ENCODE assay signal across 1 cellular context in the genomic region with DNA sequence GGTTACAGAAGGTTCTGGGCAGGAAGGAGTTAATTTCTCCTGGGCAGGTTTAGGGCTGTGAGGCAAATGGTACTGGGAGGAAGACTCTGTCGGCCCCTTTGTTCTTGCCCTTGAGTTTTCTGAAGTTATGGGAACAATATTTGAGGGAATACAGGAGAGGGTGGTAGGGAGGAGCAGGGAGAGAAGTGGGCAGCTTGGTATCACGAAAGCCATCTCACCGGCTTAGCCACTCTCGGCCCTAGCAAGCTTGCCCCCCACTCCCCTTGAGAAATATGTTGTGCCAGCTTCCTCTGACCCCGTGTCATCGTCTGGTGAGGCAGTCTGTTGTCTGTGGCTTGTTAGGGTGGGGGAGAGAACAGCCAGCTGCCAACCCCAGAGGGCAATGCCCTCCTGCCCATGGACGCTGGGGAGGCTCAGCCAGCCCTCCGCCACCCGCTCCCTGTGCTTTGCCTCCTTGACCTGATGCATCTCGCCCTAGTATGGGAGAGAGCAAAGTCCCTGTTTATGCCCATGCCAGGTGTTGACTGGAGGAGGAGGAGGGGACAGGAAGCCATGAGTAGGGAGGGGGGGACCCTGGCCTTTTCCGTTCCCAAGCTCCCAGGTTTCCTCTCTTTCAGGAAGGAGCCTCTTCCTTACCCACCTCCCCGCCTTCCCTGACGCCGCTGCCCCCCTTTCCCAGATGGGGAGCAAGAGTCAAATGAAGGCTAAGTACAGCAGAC.
TF ChIP-seq lines count a peak whose summit lies in the region.

No MANE protein-coding gene starts in this region.

TF ChIP-seq in IMR-90, 13 proteins besides CTCF, POLR2A, EP300 and RAD21:
- TF ChIP-seq FOS (IDR thresholded peaks at IDR 0.05; ENCODE audit: low read depth, low read length) (no peak), SMC3 (IDR thresholded peaks at IDR 0.05; ENCODE audit: low read depth, low read length) (no peak), RFX5 (IDR thresholded peaks at IDR 0.05; ENCODE audit: low read depth, low read length) (no peak), MXI1 (IDR thresholded peaks at IDR 0.05; ENCODE audit: borderline replicate concordance, low read depth, low read length) (no peak), MAFK (IDR thresholded peaks at IDR 0.05; ENCODE audit: low read depth, low read length) (no peak), NFE2L2 (IDR thresholded peaks at IDR 0.05; ENCODE audit: low read depth, low read length) (no peak), RCOR1 (IDR thresholded peaks at IDR 0.05; ENCODE audit: insufficient replicate concordance, low read length) (no peak), CEBPB (IDR thresholded peaks at IDR 0.05; ENCODE audit: low read depth, low read length) (no peak), CHD1 (IDR thresholded peaks at IDR 0.05; ENCODE audit: low read depth, low read length) (no peak), BHLHE40 (IDR thresholded peaks at IDR 0.05; ENCODE audit: low read depth, low read length) (no peak), MAZ (IDR thresholded peaks at IDR 0.05; ENCODE audit: borderline replicate concordance, low read depth, low read length) (no peak), ELK1 (IDR thresholded peaks at IDR 0.05; ENCODE audit: borderline replicate concordance, low read depth, low read length) (no peak)
- TF ChIP-seq, protein P1, sequence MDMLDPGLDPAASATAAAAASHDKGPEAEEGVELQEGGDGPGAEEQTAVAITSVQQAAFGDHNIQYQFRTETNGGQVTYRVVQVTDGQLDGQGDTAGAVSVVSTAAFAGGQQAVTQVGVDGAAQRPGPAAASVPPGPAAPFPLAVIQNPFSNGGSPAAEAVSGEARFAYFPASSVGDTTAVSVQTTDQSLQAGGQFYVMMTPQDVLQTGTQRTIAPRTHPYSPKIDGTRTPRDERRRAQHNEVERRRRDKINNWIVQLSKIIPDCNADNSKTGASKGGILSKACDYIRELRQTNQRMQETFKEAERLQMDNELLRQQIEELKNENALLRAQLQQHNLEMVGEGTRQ (IDR thresholded peaks at IDR 0.05; ENCODE audit: low read depth, low read length): no peak
